1 cellular context compared by ENCODE assay signal in the genomic region with DNA sequence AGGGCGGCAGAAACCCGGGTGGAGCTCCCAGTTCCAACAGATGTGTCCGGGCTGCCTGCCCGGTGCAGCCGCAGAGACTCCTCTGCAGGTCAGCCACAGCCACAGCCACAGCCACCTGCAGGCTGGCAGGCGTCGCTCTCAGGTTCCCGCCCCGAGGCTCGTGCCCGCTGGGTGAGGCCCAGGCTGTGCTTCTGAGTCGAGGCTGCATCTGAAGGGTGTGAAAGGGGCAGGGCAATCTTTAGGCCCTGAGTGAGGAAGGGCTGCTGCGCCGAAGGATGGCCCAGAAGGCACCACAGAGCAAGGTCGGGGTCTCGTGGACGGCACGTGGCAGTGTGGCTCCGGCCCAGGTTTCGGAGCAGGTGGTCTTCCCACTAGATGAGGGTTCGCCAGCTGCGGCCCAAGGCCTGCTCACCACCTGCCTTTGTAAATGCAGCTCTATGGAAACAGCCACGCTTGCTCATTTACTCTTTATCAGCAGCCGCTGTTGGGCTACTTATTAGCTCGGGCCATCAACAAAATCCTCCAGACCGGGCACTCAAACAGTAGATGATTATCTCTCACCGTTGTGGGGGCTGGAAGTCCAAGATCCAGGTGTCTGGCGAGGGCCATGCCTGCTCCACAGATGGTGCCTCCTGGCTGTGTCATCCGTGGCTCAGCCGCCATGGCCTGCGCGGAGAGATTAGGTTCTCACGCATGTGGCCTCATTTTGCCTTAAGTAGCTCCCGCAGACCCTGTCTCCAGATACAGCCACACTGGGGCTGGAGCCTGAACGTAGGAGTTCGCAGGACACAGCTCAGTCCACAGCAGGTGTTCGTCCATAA.
TF ChIP-seq lines count a peak whose summit lies in the region.

No MANE protein-coding gene starts in this region.

TF ChIP-seq in HepG2, 621 proteins besides CTCF, POLR2A, EP300 and RAD21 (continued from another document and continues in another):
- TF ChIP-seq MED1 (CRISPR knock-in tag; IDR thresholded peaks at IDR 0.05) (no peak), ZNF251 (CRISPR knock-in tag; IDR thresholded peaks at IDR 0.05) (no peak), FOXC1 (CRISPR knock-in tag; IDR thresholded peaks at IDR 0.05; ENCODE audit: borderline replicate concordance) (no peak), ZNF543 (CRISPR knock-in tag; IDR thresholded peaks at IDR 0.05) (no peak), SATB2 (CRISPR knock-in tag; IDR thresholded peaks at IDR 0.05) (no peak), ZNF792 (CRISPR knock-in tag; IDR thresholded peaks at IDR 0.05) (peak; percentile 94), ZNF609 (CRISPR knock-in tag; IDR thresholded peaks at IDR 0.05; ENCODE audit: borderline replicate concordance) (peak; percentile 31; the same call in 1 of the 2 replicates), ZNF331 (CRISPR knock-in tag; IDR thresholded peaks at IDR 0.05) (peak; percentile 26; the same call in 1 of the 2 replicates), ZBED4 (CRISPR knock-in tag; IDR thresholded peaks at IDR 0.05; ENCODE audit: borderline replicate concordance) (no peak), LRRFIP1 (CRISPR knock-in tag; conservative IDR thresholded peaks at IDR 0.05) (no peak), MIER3 (CRISPR knock-in tag; IDR thresholded peaks at IDR 0.05; ENCODE audit: borderline replicate concordance) (no peak), ZNF33B (CRISPR knock-in tag; IDR thresholded peaks at IDR 0.05) (no peak), ZBTB46 (CRISPR knock-in tag; IDR thresholded peaks at IDR 0.05; ENCODE audit: borderline replicate concordance) (no peak), ZNF770 (CRISPR knock-in tag; IDR thresholded peaks at IDR 0.05) (no peak), NFKBIZ (CRISPR knock-in tag; IDR thresholded peaks at IDR 0.05) (no peak), FOXO1 (CRISPR knock-in tag; IDR thresholded peaks at IDR 0.05) (no peak), KDM5B (CRISPR knock-in tag; IDR thresholded peaks at IDR 0.05; ENCODE audit: borderline replicate concordance) (peak; percentile 50; the same call in 1 of the 2 replicates), BCL3 (CRISPR knock-in tag; IDR thresholded peaks at IDR 0.05) (peak; percentile 73; the same call in 1 of the 2 replicates), RCOR2 (CRISPR knock-in tag; IDR thresholded peaks at IDR 0.05) (no peak), SOX13 (IDR thresholded peaks at IDR 0.05) (no peak), SOX13 (CRISPR knock-in tag; conservative IDR thresholded peaks at IDR 0.05 in 1 of 2, IDR thresholded peaks at IDR 0.05 in 1 of 2) (no peak), GZF1 (CRISPR knock-in tag; IDR thresholded peaks at IDR 0.05) (no peak), MED8 (CRISPR knock-in tag; IDR thresholded peaks at IDR 0.05; ENCODE audit: insufficient replicate concordance) (no peak), HMG20A (CRISPR knock-in tag; IDR thresholded peaks at IDR 0.05; ENCODE audit: borderline replicate concordance) (no peak), THYN1 (CRISPR knock-in tag; IDR thresholded peaks at IDR 0.05; ENCODE audit: borderline replicate concordance, low read depth) (no peak), JUND (CRISPR knock-in tag; IDR thresholded peaks at IDR 0.05) (peak; percentile 19; the same call in 1 of the 2 replicates)
- TF ChIP-seq, protein P1, sequence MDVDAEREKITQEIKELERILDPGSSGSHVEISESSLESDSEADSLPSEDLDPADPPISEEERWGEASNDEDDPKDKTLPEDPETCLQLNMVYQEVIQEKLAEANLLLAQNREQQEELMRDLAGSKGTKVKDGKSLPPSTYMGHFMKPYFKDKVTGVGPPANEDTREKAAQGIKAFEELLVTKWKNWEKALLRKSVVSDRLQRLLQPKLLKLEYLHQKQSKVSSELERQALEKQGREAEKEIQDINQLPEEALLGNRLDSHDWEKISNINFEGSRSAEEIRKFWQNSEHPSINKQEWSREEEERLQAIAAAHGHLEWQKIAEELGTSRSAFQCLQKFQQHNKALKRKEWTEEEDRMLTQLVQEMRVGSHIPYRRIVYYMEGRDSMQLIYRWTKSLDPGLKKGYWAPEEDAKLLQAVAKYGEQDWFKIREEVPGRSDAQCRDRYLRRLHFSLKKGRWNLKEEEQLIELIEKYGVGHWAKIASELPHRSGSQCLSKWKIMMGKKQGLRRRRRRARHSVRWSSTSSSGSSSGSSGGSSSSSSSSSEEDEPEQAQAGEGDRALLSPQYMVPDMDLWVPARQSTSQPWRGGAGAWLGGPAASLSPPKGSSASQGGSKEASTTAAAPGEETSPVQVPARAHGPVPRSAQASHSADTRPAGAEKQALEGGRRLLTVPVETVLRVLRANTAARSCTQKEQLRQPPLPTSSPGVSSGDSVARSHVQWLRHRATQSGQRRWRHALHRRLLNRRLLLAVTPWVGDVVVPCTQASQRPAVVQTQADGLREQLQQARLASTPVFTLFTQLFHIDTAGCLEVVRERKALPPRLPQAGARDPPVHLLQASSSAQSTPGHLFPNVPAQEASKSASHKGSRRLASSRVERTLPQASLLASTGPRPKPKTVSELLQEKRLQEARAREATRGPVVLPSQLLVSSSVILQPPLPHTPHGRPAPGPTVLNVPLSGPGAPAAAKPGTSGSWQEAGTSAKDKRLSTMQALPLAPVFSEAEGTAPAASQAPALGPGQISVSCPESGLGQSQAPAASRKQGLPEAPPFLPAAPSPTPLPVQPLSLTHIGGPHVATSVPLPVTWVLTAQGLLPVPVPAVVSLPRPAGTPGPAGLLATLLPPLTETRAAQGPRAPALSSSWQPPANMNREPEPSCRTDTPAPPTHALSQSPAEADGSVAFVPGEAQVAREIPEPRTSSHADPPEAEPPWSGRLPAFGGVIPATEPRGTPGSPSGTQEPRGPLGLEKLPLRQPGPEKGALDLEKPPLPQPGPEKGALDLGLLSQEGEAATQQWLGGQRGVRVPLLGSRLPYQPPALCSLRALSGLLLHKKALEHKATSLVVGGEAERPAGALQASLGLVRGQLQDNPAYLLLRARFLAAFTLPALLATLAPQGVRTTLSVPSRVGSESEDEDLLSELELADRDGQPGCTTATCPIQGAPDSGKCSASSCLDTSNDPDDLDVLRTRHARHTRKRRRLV (CRISPR knock-in tag; IDR thresholded peaks at IDR 0.05), result no peak
- TF ChIP-seq, protein P2, sequence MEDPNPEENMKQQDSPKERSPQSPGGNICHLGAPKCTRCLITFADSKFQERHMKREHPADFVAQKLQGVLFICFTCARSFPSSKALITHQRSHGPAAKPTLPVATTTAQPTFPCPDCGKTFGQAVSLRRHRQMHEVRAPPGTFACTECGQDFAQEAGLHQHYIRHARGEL (CRISPR knock-in tag; IDR thresholded peaks at IDR 0.05), result no peak
- TF ChIP-seq, protein P3, sequence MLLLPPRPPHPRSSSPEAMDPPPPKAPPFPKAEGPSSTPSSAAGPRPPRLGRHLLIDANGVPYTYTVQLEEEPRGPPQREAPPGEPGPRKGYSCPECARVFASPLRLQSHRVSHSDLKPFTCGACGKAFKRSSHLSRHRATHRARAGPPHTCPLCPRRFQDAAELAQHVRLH (CRISPR knock-in tag; IDR thresholded peaks at IDR 0.05; ENCODE audit: borderline replicate concordance, low read depth), result no peak
